8 cellular contexts compared by ENCODE assay signal in genomic region chr15:71278989-71279756, GRCh38.
DNase-seq lines count a peak whose midpoint lies in the region; ATAC-seq and TF ChIP-seq lines count a peak whose summit lies in the region.

No MANE protein-coding gene starts in this region.

- intact Hi-C loops in lower lobe of right lung (cut with DNase I) = no loop called here

- H3K9me3 ChIP-seq in lower lobe of right lung = no peaks in the 10 kb centered on the region

- H3K36me3 ChIP-seq in lower lobe of right lung = no peaks in the 10 kb centered on the region

- no peak overlapping the region for H3K4me3 ChIP-seq in lower lobe of right lung

- TF ChIP-seq CTCF in AG09319 (IDR thresholded peaks at IDR 0.05; ENCODE audit: low read depth, low read length) (no peak), lower lobe of right lung (IDR thresholded peaks at IDR 0.05) (no peak)

- H3K27me3 ChIP-seq in lower lobe of right lung (ENCODE audit: low read depth) = no peaks in the 10 kb centered on the region

- DNase-seq in AG09319 (ENCODE audit: extremely low read depth, low read depth) (peak; percentile 90), NCI-H1436 treated with DMSO at 0.1 percent for 48 hours (lab: John Stamatoyannopoulos, UW) (peak; percentile 73), astrocyte of the hippocampus (ENCODE audit: low read depth, low spot score) (peak; percentile 81), lower lobe of right lung (peak; percentile 55), NCI-H187 treated with DMSO at 0.1 percent for 48 hours (lab: John Stamatoyannopoulos, UW) (no peak), hippocampal formation (lab: John Stamatoyannopoulos, UW) (no peak)
- no peak for DNase-seq in stimulated activated CD4-positive, alpha-beta T cell treated with anti-CD3 and anti-CD28 coated beads, Interleukin-4, amount 100 ng/mL, for 4 hours

- peak overlapping the region; percentile 64 for H3K27ac ChIP-seq in lower lobe of right lung

- peaks cover 15% of the 10 kb centered on the region for H3K4me1 ChIP-seq in lower lobe of right lung

- ATAC-seq in lower lobe of right lung = peak; percentile 89
- ATAC-seq in HG02642 (IDR thresholded peaks at IDR 0.05; ENCODE audit: poor library complexity, unreplicated experiment) = no peak

Comparison
In these comparisons a context has a peak if more than half of its experiments do, and no peak if none do; other contexts are left out.
1. DNase-seq: peak in AG09319 (single experiment), NCI-H1436 treated with DMSO at 0.1 percent for 48 hours (single experiment), astrocyte of the hippocampus (single experiment) and lower lobe of right lung (single experiment); none in NCI-H187 treated with DMSO at 0.1 percent for 48 hours (single experiment), stimulated activated CD4-positive, alpha-beta T cell treated with anti-CD3 and anti-CD28 coated beads, Interleukin-4, amount 100 ng/mL, for 4 hours (0 of 2) and hippocampal formation (0 of 2).